20 cellular contexts compared by ENCODE assay signal in the genomic region with DNA sequence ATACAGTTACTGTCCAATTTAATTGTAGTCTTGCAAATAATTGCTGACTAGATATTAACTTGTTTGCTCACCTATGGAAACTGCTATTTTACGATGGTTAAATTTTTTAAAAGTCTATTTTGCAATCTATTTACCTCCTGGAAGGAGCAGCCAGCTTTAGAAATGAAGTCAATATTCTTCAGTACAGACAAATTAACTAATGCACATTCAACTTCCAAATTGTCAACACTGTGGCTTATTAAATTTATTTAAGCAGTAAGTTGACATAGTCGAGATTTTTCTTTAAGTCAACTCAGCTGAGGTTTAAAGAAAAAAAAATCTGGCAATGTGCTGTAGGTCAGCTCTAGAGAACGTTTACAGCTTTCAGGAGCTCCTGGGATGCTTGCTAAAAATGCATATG.
"Had no signal": no experiment of that assay in that cellular context is flagged by ENCODE, and none has a peak within 500 bp of the region (broad histone marks: within the 10 kb centered on the region; RNA-seq: fewer than 3 reads in every experiment).

No MANE protein-coding gene starts in this region.

- DNase-seq: effector CD4-positive, alpha-beta T cell; endodermal cell; heart left ventricle; hypothalamus; left lung; lower lobe of right lung; natural killer cell; posterior cingulate gyrus; small intestine; stimulated activated CD4-positive, alpha-beta T cell treated with anti-CD3 and anti-CD28 coated beads, Interleukin-12 subunit alpha, Interleukin-12 subunit beta, amount 100 ng/mL, for 4 hours; stimulated activated naive CD4-positive, alpha-beta T cell; stomach; substantia nigra; transverse colon had no signal

- H3K4me1 Mint-ChIP-seq: endodermal cell, mesothelial cell of epicardium, neural crest cell had no signal

- H3K27me3 ChIP-seq: heart left ventricle, left lung, right atrium auricular region, stomach, transverse colon had no signal

- H3K27ac ChIP-seq: coronary artery, heart left ventricle, left lung, lower lobe of right lung, right atrium auricular region, stomach, thoracic aorta, transverse colon had no signal

- H3K9me3 Mint-ChIP-seq: memory B cell, natural killer cell had no signal

- H3K4me3 ChIP-seq: coronary artery, heart left ventricle, left lung, lower lobe of right lung, right atrium auricular region, stomach, thoracic aorta, transverse colon had no signal

- ATAC-seq: heart left ventricle, left lung, lower lobe of right lung, natural killer cell had no signal

- H3K4me3 Mint-ChIP-seq: endodermal cell, memory B cell, mesothelial cell of epicardium, natural killer cell, neural crest cell had no signal

- H3K4me1 ChIP-seq: heart left ventricle, left lung, lower lobe of right lung, right atrium auricular region, stomach, transverse colon had no signal

- H3K27me3 Mint-ChIP-seq: memory B cell had no signal

- H3K36me3 ChIP-seq: lower lobe of right lung, right atrium auricular region, transverse colon had no signal

- H3K9me3 ChIP-seq: lower lobe of right lung, right atrium auricular region, stomach, thoracic aorta, transverse colon had no signal

- H3K27ac Mint-ChIP-seq: memory B cell, mesothelial cell of epicardium, natural killer cell had no signal
